Comparison of ENCODE assay signal across 16 cellular contexts in genomic region chr7:154442939-154443338, GRCh38.
DNase-seq lines count a peak whose midpoint lies in the region; ATAC-seq and TF ChIP-seq lines count a peak whose summit lies in the region.
"Had no signal": no experiment of that assay in that cellular context is flagged by ENCODE, and none has a peak within 500 bp of the region (broad histone marks: within the 10 kb centered on the region; RNA-seq: fewer than 3 reads in every experiment).

No MANE protein-coding gene starts in this region.

- H3K36me3 ChIP-seq in GM23338 (ENCODE audit: insufficient read depth) (no peaks in the 10 kb centered on the region; the same call in 1 of the 2 replicates), neuronal stem cell (replicated peaks in 1 of 2; ENCODE audit: control insufficient read depth in 2 of 2, insufficient read depth in 2 of 2, low read length in 2 of 2) (no peaks in the 10 kb centered on the region), gastrocnemius medialis (no peaks in the 10 kb centered on the region)

- no peaks in the 10 kb centered on the region for H4K20me1 ChIP-seq in GM23338 (replicated peaks; ENCODE audit: insufficient read depth)

- H3K27ac ChIP-seq in GM23338 (ENCODE audit: low read depth) (no peak overlapping the region), neuronal stem cell (replicated peaks; ENCODE audit: low read length) (peak overlapping the region; percentile 9), gastrocnemius medialis (peak overlapping the region; percentile 74 to 89 (median 78))
- H3K27ac ChIP-seq: 22Rv1, A549, C4-2B, GM23248 had no signal

- H3K4me1 Mint-ChIP-seq in GM23338: peaks cover 9% of the 10 kb centered on the region
- H3K4me1 Mint-ChIP-seq in brain: peaks cover 40% of the 10 kb centered on the region
- H3K4me1 Mint-ChIP-seq: CD4-positive, alpha-beta memory T cell had no signal

- no peaks in the 10 kb centered on the region for H3K36me3 Mint-ChIP-seq in GM23338 (ENCODE audit: low read depth)
- H3K36me3 Mint-ChIP-seq in brain: peaks cover 24% of the 10 kb centered on the region
- H3K36me3 Mint-ChIP-seq: CD4-positive, alpha-beta memory T cell had no signal

- no peak overlapping the region for H2BK5ac ChIP-seq in neuronal stem cell (ENCODE audit: low read length)

- H3K23ac ChIP-seq in neuronal stem cell (ENCODE audit: low read depth, low read length, poor library complexity): no peak overlapping the region

- H3K27me3 ChIP-seq in GM23338 (ENCODE audit: insufficient read depth) (no peaks in the 10 kb centered on the region), neuronal stem cell (ENCODE audit: control insufficient read depth in 3 of 3, insufficient read depth in 3 of 3, low read depth in 1 of 3, low read length in 3 of 3) (no peaks in the 10 kb centered on the region), gastrocnemius medialis (no peaks in the 10 kb centered on the region)

- H3K4me3 ChIP-seq in GM23338 (no peak overlapping the region), neuronal stem cell (ENCODE audit: low read length in 2 of 2) (peak overlapping the region in 1 of 2 donors; percentile 27), gastrocnemius medialis (no peak overlapping the region)
- H3K4me3 ChIP-seq: A549, GM23248 had no signal

- H2BK120ac ChIP-seq in neuronal stem cell (ENCODE audit: low read depth, low read length): no peak overlapping the region

- H3K9me3 ChIP-seq in neuronal stem cell (replicated peaks in 1 of 2; ENCODE audit: control insufficient read depth in 2 of 2, insufficient read depth in 1 of 2, low read depth in 1 of 2, low read length in 2 of 2) (no peaks in the 10 kb centered on the region), gastrocnemius medialis (no peaks in the 10 kb centered on the region)
- H3K9me3 ChIP-seq: A549 had no signal

- no peak overlapping the region for H2BK15ac ChIP-seq in neuronal stem cell (ENCODE audit: low read length)

- H2AFZ ChIP-seq in GM23338 (no peak overlapping the region), neuronal stem cell (ENCODE audit: low read length) (no peak overlapping the region)
- H2AFZ ChIP-seq: GM23248 had no signal

- H3K9me2 ChIP-seq in GM23338 (ENCODE audit: insufficient read depth): no peaks in the 10 kb centered on the region

- TF ChIP-seq CTCF in GM23338 (conservative IDR thresholded peaks at IDR 0.05; ENCODE audit: low read depth in 2 of 2): no peak
- no peak for TF ChIP-seq CTCF in brain (conservative IDR thresholded peaks at IDR 0.05)
- TF ChIP-seq CTCF in gastrocnemius medialis (IDR thresholded peaks at IDR 0.05 in 4 of 5, conservative IDR thresholded peaks at IDR 0.05 in 1 of 5): no peak

- no peak overlapping the region for H3K4ac ChIP-seq in neuronal stem cell (ENCODE audit: low read length)

- intact Hi-C loops in gastrocnemius medialis (cut with DNase I; ENCODE audit: low total_unique reads): loop anchor here (2.0 kb wide), 1 partner anchor 20 kb away; no protein-coding TSS in a partner anchor

- peak; percentile 39; the same call in 2 of the 3 replicates for ATAC-seq in GM23338
- ATAC-seq in gastrocnemius medialis: peak; percentile 69 to 79
- ATAC-seq: A549 had no signal

- H2AK5ac ChIP-seq in neuronal stem cell (ENCODE audit: low read depth, low read length): no peak overlapping the region

- peaks cover 2% of the 10 kb centered on the region for H3K27me3 Mint-ChIP-seq in GM23338 (ENCODE audit: insufficient read depth, low read depth, poor library complexity)
- peaks cover 6% of the 10 kb centered on the region for H3K27me3 Mint-ChIP-seq in brain
- H3K27me3 Mint-ChIP-seq: CD4-positive, alpha-beta memory T cell had no signal

- in situ Hi-C loops in gastrocnemius medialis (cut with MboI; ENCODE audit: low sequenced_read_pairs in 4 of 4): no loop called here

- no CpG with 5 or more reads among the region's 2 CpGs for WGBS in neuronal stem cell (ENCODE audit: extremely low coverage in 2 of 2, insufficient read length in 2 of 2, insufficient replicate concordance in 1 of 2), 2 donors

- H3K4me3 Mint-ChIP-seq in GM23338: no peak overlapping the region
- no peak overlapping the region for H3K4me3 Mint-ChIP-seq in brain
- H3K4me3 Mint-ChIP-seq: CD4-positive, alpha-beta memory T cell had no signal

- peak in 1 of 2 donors; percentile 23 for TF ChIP-seq POLR2A in gastrocnemius medialis (IDR thresholded peaks at IDR 0.05)

- H3F3A ChIP-seq in GM23338 (replicated peaks; ENCODE audit: low read depth): no peaks in the 10 kb centered on the region

- peak overlapping the region; percentile 38 for H3K18ac ChIP-seq in neuronal stem cell (ENCODE audit: low read length)

- H3K9me3 Mint-ChIP-seq in GM23338: peaks cover 6% of the 10 kb centered on the region; the same call in 2 of the 3 replicates
- H3K9me3 Mint-ChIP-seq in brain: peaks cover 5 to 18% (median 8%) of the 10 kb centered on the region in 5 experiments

- no peak overlapping the region for H2BK12ac ChIP-seq in neuronal stem cell (ENCODE audit: low read length)

- no peak overlapping the region for H3K4me2 ChIP-seq in GM23338
- no peak overlapping the region for H3K4me2 ChIP-seq in neuronal stem cell (ENCODE audit: insufficient read depth, low read length, poor library complexity, severe bottlenecking)
- H3K4me2 ChIP-seq: A549 had no signal

- DNase-seq in GM23338 (ENCODE audit: low spot score) (no peak), neuronal stem cell (ENCODE audit: low spot score) (no peak), gastrocnemius medialis (peak in 1 of 2 donors; percentile 58), DMS 273 treated with DMSO at 0.1 percent for 48 hours (lab: John Stamatoyannopoulos, UW) (no peak), RPMI8226 (no peak)
- DNase-seq in stimulated activated CD4-positive, alpha-beta T cell treated with anti-CD3 and anti-CD28 coated beads, Interleukin-4, amount 100 ng/mL, for 24 hours: no peak
- DNase-seq: AML-193; Calu3; CD4-positive, alpha-beta memory T cell; DMS53; GM23248; HCEC 1CT had no signal

- H3K27ac Mint-ChIP-seq in GM23338 (no peak overlapping the region), brain (peak overlapping the region in 3 of 5 experiments; percentile 29 to 59 (median 53))
- H3K27ac Mint-ChIP-seq: CD4-positive, alpha-beta memory T cell had no signal

- peak overlapping the region; percentile 11 for H4K91ac ChIP-seq in neuronal stem cell (ENCODE audit: low read depth, low read length, poor library complexity)

- H3K79me2 ChIP-seq in GM23338 (replicated peaks; ENCODE audit: insufficient read depth): no peaks in the 10 kb centered on the region

- no peak overlapping the region for H4K8ac ChIP-seq in neuronal stem cell (ENCODE audit: low read depth, low read length)

- H3K9ac ChIP-seq in neuronal stem cell (ENCODE audit: low read depth, low read length, poor library complexity): no peak overlapping the region
- H3K9ac ChIP-seq: GM23248 had no signal

- H3K4me1 ChIP-seq in GM23338 (ENCODE audit: insufficient read depth) (no peaks in the 10 kb centered on the region), neuronal stem cell (ENCODE audit: control insufficient read depth in 2 of 2, insufficient read depth in 1 of 2, low read depth in 1 of 2, low read length in 2 of 2) (peaks cover 0 to 8% of the 10 kb centered on the region in 2 donors), gastrocnemius medialis (peaks cover 18 to 29% of the 10 kb centered on the region in 2 donors)
- H3K4me1 ChIP-seq: A549 had no signal

- H3K14ac ChIP-seq in neuronal stem cell (ENCODE audit: low read length): no peak overlapping the region

- H3K79me1 ChIP-seq in neuronal stem cell (ENCODE audit: low read depth, low read length): no peaks in the 10 kb centered on the region

TF ChIP-seq in GM23338, 12 proteins besides CTCF, POLR2A, EP300 and RAD21:
- TF ChIP-seq NANOG (IDR thresholded peaks at IDR 0.05; ENCODE audit: borderline replicate concordance) (no peak), ZNF114 (CRISPR knock-in tag; IDR thresholded peaks at IDR 0.05) (no peak)
